In genomic region chr10:5944389-5945202, GRCh38 we compare ENCODE assay signal across 9 cellular contexts. TPM values are rescaled to one million over a fixed set of nuclear protein-coding genes. Genes with fewer than 3 reads are reported as not detected.
A peak's percentile ranks its signal among the peaks of the same experiment; 100 is the strongest.
DNase-seq lines count a peak whose midpoint lies in the region; ATAC-seq, FAIRE-seq and TF ChIP-seq lines count a peak whose summit lies in the region.
"Had no signal": no experiment of that assay in that cellular context is flagged by ENCODE, and none has a peak within 500 bp of the region (broad histone marks: within the 10 kb centered on the region; RNA-seq: fewer than 3 reads in every experiment).

No MANE protein-coding gene starts in this region.

- peak overlapping the region; percentile 45 for H2AFZ ChIP-seq in IMR-90 (replicated peaks; ENCODE audit: low read length, poor library complexity)
- peak overlapping the region; percentile 83 for H2AFZ ChIP-seq in mammary epithelial cell (ENCODE audit: low read depth, low read length)

- H3K27me3 ChIP-seq in IMR-90 (ENCODE audit: control insufficient read depth, insufficient read depth, low read length) (no peaks in the 10 kb centered on the region), mammary epithelial cell (ENCODE audit: insufficient read depth, low read length) (no peaks in the 10 kb centered on the region), layer of hippocampus (ENCODE audit: control insufficient read depth, insufficient read depth, low read length) (no peaks in the 10 kb centered on the region), thoracic aorta (replicated peaks; ENCODE audit: insufficient read depth) (no peaks in the 10 kb centered on the region)

- H3K4ac ChIP-seq in IMR-90 (ENCODE audit: low read depth, low read length), result peak overlapping the region; percentile 99

- H3K9me3 ChIP-seq in IMR-90 (ENCODE audit: control insufficient read depth, insufficient read depth, low read length) (no peaks in the 10 kb centered on the region), mammary epithelial cell (replicated peaks; ENCODE audit: insufficient read depth, low read length) (no peaks in the 10 kb centered on the region), thoracic aorta (no peaks in the 10 kb centered on the region)

- TF ChIP-seq CTCF in IMR-90 (conservative IDR thresholded peaks at IDR 0.05; ENCODE audit: low read depth, low read length) (no peak), mammary epithelial cell (conservative IDR thresholded peaks at IDR 0.05 in 1 of 2, IDR thresholded peaks at IDR 0.05 in 1 of 2; ENCODE audit: extremely low read depth in 1 of 2, insufficient read depth in 1 of 2, low read depth in 1 of 2, low read length in 2 of 2) (no peak), thoracic aorta (IDR thresholded peaks at IDR 0.05) (no peak), D721Med (IDR thresholded peaks at IDR 0.05; ENCODE audit: insufficient read depth, missing control alignments) (no peak)

- peak; percentile 56; the same call in 1 of the 2 replicates for TF ChIP-seq POLR2A in IMR-90 (IDR thresholded peaks at IDR 0.05; ENCODE audit: low read depth, low read length)

- DNase-seq in IMR-90 (peak; percentile 100), mammary epithelial cell (peak; percentile 95), thoracic aorta (ENCODE audit: low spot score) (peak; percentile 91), D721Med (ENCODE audit: insufficient read length, low spot score) (no peak)
- DNase-seq in stimulated activated CD4-positive, alpha-beta T cell treated with anti-CD3 and anti-CD28 coated beads, Interleukin-1b, Interleukin-23, amount 100 ng/mL, for 48 hours, result no peak

- no CpG with 5 or more reads among the region's 7 CpGs for WGBS in IMR-90 (ENCODE audit: extremely low coverage in 2 of 2, insufficient read length in 1 of 2), 2 experiments
- WGBS in mammary epithelial cell (ENCODE audit: low coverage, missing lambda C conversion rate), result 52% methylated on average over 6 of the region's 7 CpGs

- in situ Hi-C loops in IMR-90 (cut with MboI; ENCODE audit: low sequenced_read_pairs), result no loop called here
- in situ Hi-C loops in mammary epithelial cell (cut with MboI; ENCODE audit: low sequenced_read_pairs in 2 of 2), result loop anchor here in 1 of 2 donors (10.0 kb wide), 1 partner anchor 140 kb away; the partner anchor contains the start of gene RBM17

- BruUV-seq in IMR-90 (replicated peaks; lab: Mats Ljungman, UMichigan) (no TSS peak), mammary epithelial cell (replicated peaks; lab: Mats Ljungman, UMichigan) (no TSS peak)

- peak overlapping the region; percentile 86 for H3K23ac ChIP-seq in IMR-90 (ENCODE audit: low read depth, low read length)

- peak overlapping the region; percentile 35; the same call in 1 of the 3 replicates for H2BK15ac ChIP-seq in IMR-90 (ENCODE audit: low read depth, low read length)

- H2BK5ac ChIP-seq in IMR-90 (ENCODE audit: low read depth, low read length, poor library complexity, severe bottlenecking), result peak overlapping the region; percentile 89

- H3K79me2 ChIP-seq in mammary epithelial cell (ENCODE audit: insufficient read depth, low read length), result no peaks in the 10 kb centered on the region

- H3K14ac ChIP-seq in IMR-90 (replicated peaks; ENCODE audit: low read depth, low read length), result peak overlapping the region; percentile 84

- TF ChIP-seq RAD21 in IMR-90 (IDR thresholded peaks at IDR 0.05; ENCODE audit: low read length), result peak; percentile 25

- POLR2A ChIA-PET in IMR-90 (lab: Charles Lee; ENCODE audit: unreplicated experiment), result interaction anchor here (0.6 kb wide), 1 partner anchor 77 kb away, joined by 3 read pairs; no protein-coding TSS in a partner anchor

- peak overlapping the region; percentile 76 for H4K5ac ChIP-seq in IMR-90 (ENCODE audit: low read depth, low read length)

- intact Hi-C loops in IMR-90 (cut with micrococcal nuclease) (no loop called here), mammary epithelial cell (cut with micrococcal nuclease) (no loop called here)

- H2BK120ac ChIP-seq in IMR-90 (ENCODE audit: low read depth, low read length), result peak overlapping the region; percentile 100

- H4K20me1 ChIP-seq in IMR-90 (ENCODE audit: insufficient read depth, low read length), result no peaks in the 10 kb centered on the region
- no peaks in the 10 kb centered on the region for H4K20me1 ChIP-seq in mammary epithelial cell (ENCODE audit: insufficient read depth, low read length)

- H3K9ac ChIP-seq in IMR-90 (ENCODE audit: low read depth, low read length) (no peak overlapping the region), mammary epithelial cell (ENCODE audit: insufficient read depth, low read length) (no peak overlapping the region)
- H3K9ac ChIP-seq: KMS-11 had no signal

- CTCF ChIA-PET in IMR-90 (lab: Yijun Ruan, JAX), result interaction anchor here (0.9 kb wide), 1 partner anchor 71 kb away, joined by 4 read pairs; no protein-coding TSS in a partner anchor
- CTCF ChIA-PET in mammary epithelial cell (lab: Charles Lee; ENCODE audit: low non-redundant PET), result interaction anchor here (0.7 kb wide), 1 partner anchor 55 kb away, joined by 4 read pairs; the partner anchor contains the start of genes ANKRD16 and FBH1

- peak overlapping the region; percentile 80 for H3K18ac ChIP-seq in IMR-90 (ENCODE audit: low read depth, low read length)

- H3K4me1 ChIP-seq in IMR-90 (ENCODE audit: control insufficient read depth, insufficient read depth, low read length), result peaks cover 26% of the 10 kb centered on the region
- peaks cover 29% of the 10 kb centered on the region for H3K4me1 ChIP-seq in mammary epithelial cell (ENCODE audit: insufficient read depth, low read length)
- peaks cover 31 to 63% of the 10 kb centered on the region in 2 donors for H3K4me1 ChIP-seq in thoracic aorta (ENCODE audit: control insufficient read depth in 1 of 2, low read depth in 2 of 2)

- H2AK9ac ChIP-seq in IMR-90 (replicated peaks; ENCODE audit: low read depth, low read length, poor library complexity), result peak overlapping the region; percentile 79

- peak overlapping the region; percentile 90 for H2AK5ac ChIP-seq in IMR-90 (ENCODE audit: low read depth, low read length)

- H3K27ac ChIP-seq in IMR-90 (ENCODE audit: insufficient read depth, low read length) (peak overlapping the region; percentile 99), mammary epithelial cell (ENCODE audit: insufficient read depth, low read depth, low read length) (peak overlapping the region; percentile 39), layer of hippocampus (ENCODE audit: low read depth, low read length) (peak overlapping the region; percentile 69), thoracic aorta (peak overlapping the region; percentile 97 to 99)
- H3K27ac ChIP-seq: KMS-11 had no signal

- no peaks in the 10 kb centered on the region for H3K36me3 ChIP-seq in IMR-90 (ENCODE audit: control insufficient read depth, insufficient read depth, low read length)
- no peaks in the 10 kb centered on the region for H3K36me3 ChIP-seq in mammary epithelial cell (ENCODE audit: insufficient read depth, low read length)
- H3K36me3 ChIP-seq in thoracic aorta, result no peaks in the 10 kb centered on the region

- H3K4me2 ChIP-seq in IMR-90 (ENCODE audit: low read depth, low read length) (peak overlapping the region; percentile 54), mammary epithelial cell (ENCODE audit: insufficient read depth, low read depth, low read length) (peak overlapping the region; percentile 69)
- H3K4me2 ChIP-seq: KMS-11 had no signal

- no peak overlapping the region for H3K4me3 ChIP-seq in IMR-90 (ENCODE audit: insufficient read depth, low read depth, low read length)
- no peak overlapping the region for H3K4me3 ChIP-seq in mammary epithelial cell (replicated peaks in 1 of 3; ENCODE audit: insufficient read depth in 1 of 3, low read depth in 2 of 3, low read length in 3 of 3)
- H3K4me3 ChIP-seq in thoracic aorta, result peak overlapping the region; percentile 64

- H2BK20ac ChIP-seq in IMR-90 (ENCODE audit: low read depth, low read length), result peak overlapping the region; percentile 100

- H4K91ac ChIP-seq in IMR-90 (ENCODE audit: insufficient read depth, low read depth, low read length), result peak overlapping the region; percentile 100

- peak; percentile 77 for ATAC-seq in IMR-90 (ENCODE audit: low read depth)
- ATAC-seq in thoracic aorta (ENCODE audit: insufficient number of reproducible peaks, low FRiP score, low read depth), result peak; percentile 85
- ATAC-seq in HG02970 (IDR thresholded peaks at IDR 0.05; ENCODE audit: low FRiP score, unreplicated experiment), result no peak
- ATAC-seq in GM21528 (IDR thresholded peaks at IDR 0.05; ENCODE audit: low FRiP score, unreplicated experiment), result no peak

- no peak for FAIRE-seq in D721Med (lab: Jason Lieb, UNC)

- H4K8ac ChIP-seq in IMR-90 (ENCODE audit: low read depth in 2 of 2, low read length in 2 of 2), result peak overlapping the region; percentile 17 to 98

- peaks cover 19% of the 10 kb centered on the region for H3K9me1 ChIP-seq in IMR-90 (ENCODE audit: insufficient read depth, low read length)

- peak overlapping the region; percentile 69 for H3K56ac ChIP-seq in IMR-90 (ENCODE audit: extremely low read depth, insufficient read depth, low read length)

- H3K79me1 ChIP-seq in IMR-90 (ENCODE audit: low read depth in 1 of 2, low read length in 2 of 2), result peaks cover 0 to 23% of the 10 kb centered on the region in 2 experiments; a peak in 3 of 4 replicates

- dilution Hi-C loops in IMR-90 (cut with HindIII; ENCODE audit: low sequenced_read_pairs, unreplicated experiment), result no loop called here
- dilution Hi-C loops in mammary epithelial cell (cut with HindIII; ENCODE audit: low sequenced_read_pairs), result no loop called here

TF ChIP-seq in IMR-90, 13 proteins besides CTCF, POLR2A, EP300 and RAD21 (continues in another document):
- peak; percentile 23; the same call in 1 of the 2 replicates for TF ChIP-seq BHLHE40 (IDR thresholded peaks at IDR 0.05; ENCODE audit: low read depth, low read length)

RNA-seq across cellular contexts. Expression of gene IL15RA, which starts 32.7 kb away (rescaled TPM):
- total RNA-seq in IMR-90 (2012; rRNA removed) (1.4 and 2.0 TPM in 2 replicates), mammary epithelial cell (1 to 10 TPM; 1.8 to 2.2 TPM), thoracic aorta (10 to 100 TPM; 34.4 to 44.1 TPM)
- polyA plus RNA-seq in IMR-90 (2012; rRNA removed) (6.4 and 7.6 TPM in 2 replicates), mammary epithelial cell (2.6 TPM)
- 5.2 and 9.3 TPM in 2 replicates for polyA plus RNA-seq in IMR-90 (2012; cell fraction: cytosol; rRNA removed)
- polyA plus RNA-seq in IMR-90 (2012; cell fraction: nucleus; rRNA removed; ENCODE audit: low replicate concordance), result 3.9 and 4.3 TPM in 2 replicates
- 1.3 TPM for polyA minus RNA-seq in mammary epithelial cell

RNA-seq across cellular contexts. Expression of gene FBH1, which starts 54.6 kb away (rescaled TPM):
- 60.8 and 72.2 TPM in 2 replicates for total RNA-seq in IMR-90 (2012; rRNA removed)
- polyA plus RNA-seq in IMR-90 (2012; rRNA removed), result 48.8 and 59.3 TPM in 2 replicates
- polyA plus RNA-seq in IMR-90 (2012; cell fraction: cytosol; rRNA removed), result 34.7 and 41.0 TPM in 2 replicates
- 128 and 139 TPM in 2 replicates for polyA plus RNA-seq in IMR-90 (2012; cell fraction: nucleus; rRNA removed; ENCODE audit: low replicate concordance)
- 10 to 100 TPM; 62.7 to 77.3 TPM for total RNA-seq in mammary epithelial cell
- 49.3 TPM for polyA plus RNA-seq in mammary epithelial cell
- 161 TPM for polyA minus RNA-seq in mammary epithelial cell
- 10 to 100 TPM; 93.7 to 94.1 TPM for total RNA-seq in thoracic aorta

RNA-seq across cellular contexts. Expression of gene ANKRD16, which starts 54.9 kb away (rescaled TPM):
- total RNA-seq in IMR-90 (2012; rRNA removed), result 3.3 and 5.7 TPM in 2 replicates
- 5.1 and 6.3 TPM in 2 replicates for polyA plus RNA-seq in IMR-90 (2012; rRNA removed)
- 2.9 and 5.4 TPM in 2 replicates for polyA plus RNA-seq in IMR-90 (2012; cell fraction: cytosol; rRNA removed)
- 11.0 and 15.6 TPM in 2 replicates for polyA plus RNA-seq in IMR-90 (2012; cell fraction: nucleus; rRNA removed; ENCODE audit: low replicate concordance)
- total RNA-seq in mammary epithelial cell, result 1 to 10 TPM; 8.2 to 8.4 TPM
- polyA plus RNA-seq in mammary epithelial cell, result 6.8 TPM
- polyA minus RNA-seq in mammary epithelial cell, result 2.8 TPM
- 10 to 100 TPM; 10.4 to 15.0 TPM for total RNA-seq in thoracic aorta

Comparison
In these comparisons a context has a peak if more than half of its experiments do, and no peak if none do; other contexts are left out.
1. ATAC-seq: peak in IMR-90 (single experiment) and thoracic aorta (single experiment); none in HG02970 (single experiment) and GM21528 (single experiment).
2. DNase-seq: peak in IMR-90 (single experiment), mammary epithelial cell (single experiment) and thoracic aorta (single experiment); none in D721Med (single experiment) and stimulated activated CD4-positive, alpha-beta T cell treated with anti-CD3 and anti-CD28 coated beads, Interleukin-1b, Interleukin-23, amount 100 ng/mL, for 48 hours (single experiment).
3. H3K27ac ChIP-seq: peak in every context shown above with its lines; median percentile 99 in IMR-90; 98 in thoracic aorta; 69 in layer of hippocampus; 39 in mammary epithelial cell.
4. RNA of gene IL15RA, which starts 32.7 kb away (total RNA-seq): 34.4 to 44.1 TPM in thoracic aorta; 1.8 to 2.2 TPM in mammary epithelial cell and 1.4 to 2.0 TPM in IMR-90; every median in the first group is over 10 times any median in the second.